In the genomic region with DNA sequence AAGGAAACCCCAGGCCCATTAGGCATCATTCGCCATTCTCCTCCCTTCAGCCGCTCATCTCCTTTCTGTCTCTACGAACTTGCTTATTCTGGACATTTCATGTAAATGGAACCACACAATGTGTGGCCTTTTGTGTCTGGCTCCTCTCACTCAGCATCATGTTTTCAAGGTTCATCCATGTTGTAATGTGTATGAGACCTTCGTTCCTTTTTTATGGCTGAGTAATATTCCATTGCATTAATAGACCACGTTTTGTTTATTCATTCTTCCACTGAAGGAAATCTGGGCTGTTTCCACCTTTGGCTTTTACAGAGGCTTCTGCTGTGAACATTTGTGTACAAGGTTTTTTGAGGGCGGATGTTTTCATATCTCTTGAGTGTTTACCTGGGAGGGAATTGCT, we compare ENCODE assay signal across 19 cellular contexts. TPM values are rescaled to one million over a fixed set of nuclear protein-coding genes. Genes with fewer than 3 reads are reported as not detected.
DNase-seq lines count a peak whose midpoint lies in the region; ATAC-seq and TF ChIP-seq lines count a peak whose summit lies in the region.
"Had no signal": no experiment of that assay in that cellular context is flagged by ENCODE, and none has a peak within 500 bp of the region (broad histone marks: within the 10 kb centered on the region; RNA-seq: fewer than 3 reads in every experiment).

No MANE protein-coding gene starts in this region.

- H3K4me1 ChIP-seq in left ventricle myocardium inferior (peaks cover 59% of the 10 kb centered on the region), sigmoid colon (peaks cover 0 to 83% (median 73%) of the 10 kb centered on the region in 4 donors), urinary bladder (ENCODE audit: insufficient read depth) (no peaks in the 10 kb centered on the region)
- H3K4me1 ChIP-seq: neural progenitor cell had no signal

- H3K36me3 ChIP-seq in left ventricle myocardium inferior = no peaks in the 10 kb centered on the region
- H3K36me3 ChIP-seq in sigmoid colon = peaks cover 0 to 28% (median 0%) of the 10 kb centered on the region in 4 donors
- H3K36me3 ChIP-seq in urinary bladder (ENCODE audit: insufficient read depth) = no peaks in the 10 kb centered on the region
- H3K36me3 ChIP-seq: neural progenitor cell had no signal

- H3K27ac ChIP-seq in left ventricle myocardium inferior (replicated peaks) (peak overlapping the region; percentile 83), sigmoid colon (peak overlapping the region; percentile 96 to 100 (median 98)), urinary bladder (ENCODE audit: low read depth) (peak overlapping the region; percentile 13)
- H3K27ac ChIP-seq: A549, neural progenitor cell, PC-9 had no signal

- WGBS in sigmoid colon, 2 donors = 84 to 92% methylated on average over 6 of the region's 6 CpGs
- 81% methylated on average over 6 of the region's 6 CpGs for WGBS in urinary bladder

- H3K4me3 ChIP-seq in left ventricle myocardium inferior (peak overlapping the region; percentile 76), fibroblast of villous mesenchyme (ENCODE audit: low read depth, low read length) (peak overlapping the region; percentile 96), sigmoid colon (peak overlapping the region; percentile 66 to 85 (median 78)), urinary bladder (ENCODE audit: low read depth, low read length) (peak overlapping the region; percentile 61)
- H3K4me3 ChIP-seq: A549, neural progenitor cell, PC-9 had no signal

- no peak for TF ChIP-seq EP300 in sigmoid colon (IDR thresholded peaks at IDR 0.05)

- H3K9me3 ChIP-seq in left ventricle myocardium inferior (replicated peaks) = no peaks in the 10 kb centered on the region
- H3K9me3 ChIP-seq in sigmoid colon = no peaks in the 10 kb centered on the region
- H3K9me3 ChIP-seq: A549 had no signal

- TF ChIP-seq POLR2A in sigmoid colon (IDR thresholded peaks at IDR 0.05) = no peak

- H3K27me3 ChIP-seq in left ventricle myocardium inferior (ENCODE audit: low read depth) = peaks cover 30% of the 10 kb centered on the region
- H3K27me3 ChIP-seq in sigmoid colon = no peaks in the 10 kb centered on the region

- no peak for ATAC-seq in left cardiac atrium
- no peak for ATAC-seq in GM21576 (IDR thresholded peaks at IDR 0.05; ENCODE audit: unreplicated experiment)
- ATAC-seq: A549; activated naive CD8-positive, alpha-beta T cell treated with anti-CD3 and anti-CD28 coated beads, Interleukin-2, amount 50 U/mL, for 24 hours; CD8-positive, alpha-beta T cell had no signal

- intact Hi-C loops in left ventricle myocardium inferior (cut with micrococcal nuclease) (no loop called here), left cardiac atrium (cut with DNase I) (no loop called here), sigmoid colon (cut with DNase I) (loop anchor here (10.0 kb wide), 1 partner anchor 528 kb away; a partner anchor contains a TSS)

- TF ChIP-seq CTCF in left ventricle myocardium inferior (IDR thresholded peaks at IDR 0.05; ENCODE audit: borderline replicate concordance) (no peak), fibroblast of villous mesenchyme (IDR thresholded peaks at IDR 0.05; ENCODE audit: insufficient read depth, low read depth, low read length) (no peak), sigmoid colon (IDR thresholded peaks at IDR 0.05) (no peak)

- DNase-seq in left ventricle myocardium inferior = no peak
- no peak for DNase-seq in left cardiac atrium
- DNase-seq in fibroblast of villous mesenchyme (ENCODE audit: low read depth) = peak; percentile 46
- DNase-seq in sigmoid colon = no peak
- DNase-seq in NCI-H2029 (lab: John Stamatoyannopoulos, UW) = no peak
- DNase-seq in HUDEP-2 (lab: John Stamatoyannopoulos, UW; ENCODE audit: unreplicated experiment in 76 of 76) = no peak
- DNase-seq: activated CD4-positive, CD25-positive, alpha-beta regulatory T cell treated with anti-CD3 and anti-CD28 coated beads, Interleukin-2, amount 50 U/mL, for 72 hours; activated naive CD8-positive, alpha-beta T cell treated with anti-CD3 and anti-CD28 coated beads, Interleukin-2, amount 50 U/mL, for 24 hours; CD8-positive, alpha-beta T cell; cerebellar nuclear complex; Karpas-422; NCI-H1092 treated with DMSO at 0.1 percent for 48 hours; NCI-H748 treated with DMSO at 0.1 percent for 48 hours; PC-9; stimulated activated CD4-positive, alpha-beta T cell treated with anti-CD3 and anti-CD28 coated beads, Interleukin-4, amount 100 ng/mL, for 4 hours had no signal

RNA-seq across cellular contexts. Expression of a gene that starts 3.2 kb away (rescaled TPM):
- 12.8 TPM for total RNA-seq in left ventricle myocardium inferior
- total RNA-seq in left cardiac atrium = 10 to 100 TPM; 36.1 to 58.3 TPM
- 44.0 and 87.3 TPM in 2 replicates for total RNA-seq in fibroblast of villous mesenchyme
- total RNA-seq in sigmoid colon = 100 to 1,000 TPM; 140 to 545 (median 260) TPM
- 10 to 100 TPM in 1 of 3 donors, 1 to 10 TPM in 2; 3.0 to 27.3 (median 6.0) TPM for polyA plus RNA-seq in sigmoid colon
- 69.1 TPM for total RNA-seq in urinary bladder
- polyA plus RNA-seq in urinary bladder = 228 TPM

Comparison
In these comparisons a context has a peak if more than half of its experiments do, and no peak if none do; other contexts are left out.
1. H3K27ac ChIP-seq: peak in every context shown above with its lines; median percentile 98 in sigmoid colon; 83 in left ventricle myocardium inferior; 13 in urinary bladder.